Comparison of ENCODE assay signal across 8 cellular contexts in the genomic region with DNA sequence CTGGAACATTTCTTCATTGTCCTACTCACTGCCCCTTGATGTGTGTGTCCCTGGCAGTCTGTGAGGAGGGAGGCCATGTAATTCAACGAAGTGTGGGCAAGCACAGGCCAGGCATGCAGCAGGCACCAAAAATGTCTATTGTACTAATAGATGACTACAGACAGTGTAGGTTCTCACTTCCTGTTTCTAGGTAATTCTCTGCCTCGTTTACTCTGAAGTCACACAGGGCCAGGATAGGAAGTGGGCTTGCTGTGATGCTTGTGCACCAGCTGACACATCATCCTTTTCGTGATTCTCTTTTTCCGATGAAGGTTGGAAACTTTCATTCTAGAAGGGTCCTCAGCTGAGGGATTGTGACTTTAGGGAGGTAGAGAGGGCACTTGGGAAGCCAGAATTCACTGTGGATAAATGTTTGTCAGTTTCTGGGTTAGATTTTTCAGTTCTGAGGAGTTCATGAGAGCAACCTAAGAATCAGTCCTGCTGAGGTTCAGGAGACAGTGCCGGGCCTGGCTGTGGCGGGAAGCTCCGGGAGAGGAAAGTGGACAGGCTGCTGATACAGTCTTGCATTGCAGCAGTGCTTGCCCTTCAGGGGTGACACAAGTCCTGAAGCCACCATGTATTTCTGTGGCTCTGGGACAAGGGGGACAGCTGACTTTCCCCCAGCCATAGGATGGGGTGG. TPM values are rescaled to one million over a fixed set of nuclear protein-coding genes. Genes with fewer than 3 reads are reported as not detected.
DNase-seq lines count a peak whose midpoint lies in the region; ATAC-seq and TF ChIP-seq lines count a peak whose summit lies in the region.

No MANE protein-coding gene starts in this region.

- peaks cover 61% of the 10 kb centered on the region for H3K4me1 Mint-ChIP-seq in activated T-cell treated with anti-CD3 and anti-CD28 coated beads, Interleukin-2, amount 50 U/mL, for 72 hours (ENCODE audit: low read depth)
- H3K4me1 Mint-ChIP-seq in Caco-2 (ENCODE audit: low read depth, unreplicated experiment), result peaks cover 7% of the 10 kb centered on the region

- intact Hi-C loops in heart right ventricle (cut with DNase I) (no loop called here), Caco-2 (cut with micrococcal nuclease; ENCODE audit: unreplicated experiment) (no loop called here)

- in situ Hi-C loops in HAP-1 (cut with MboI; ENCODE audit: low sequenced_read_pairs), result no loop called here

- no peak overlapping the region for H3K9ac ChIP-seq in MM.1S (ENCODE audit: low read length)

- H3K9me3 Mint-ChIP-seq in activated T-cell treated with anti-CD3 and anti-CD28 coated beads, Interleukin-2, amount 50 U/mL, for 72 hours, result peaks cover 0 to 2% of the 10 kb centered on the region in 2 donors
- H3K9me3 Mint-ChIP-seq in Caco-2 (ENCODE audit: unreplicated experiment), result no peaks in the 10 kb centered on the region

- no peaks in the 10 kb centered on the region for H4K20me1 ChIP-seq in MM.1S (ENCODE audit: insufficient read depth, low read length)

- H3K4me3 ChIP-seq in GM06990 (replicated peaks; ENCODE audit: low read depth, low read length), result no peak overlapping the region
- no peak overlapping the region for H3K4me3 ChIP-seq in MM.1S (ENCODE audit: low read length)
- no peak overlapping the region for H3K4me3 ChIP-seq in heart right ventricle
- H3K4me3 ChIP-seq in Caco-2 (ENCODE audit: low read depth, low read length), result no peak overlapping the region
- no peak overlapping the region for H3K4me3 ChIP-seq in HAP-1

- H3K36me3 ChIP-seq in GM06990 (ENCODE audit: control insufficient read depth, insufficient read depth, low read length), result no peaks in the 10 kb centered on the region
- no peaks in the 10 kb centered on the region for H3K36me3 ChIP-seq in MM.1S (replicated peaks; ENCODE audit: insufficient read depth, low read length)
- no peaks in the 10 kb centered on the region for H3K36me3 ChIP-seq in heart right ventricle
- H3K36me3 ChIP-seq in Caco-2 (ENCODE audit: control insufficient read depth, insufficient read depth, low read length), result no peaks in the 10 kb centered on the region
- H3K36me3 ChIP-seq in HAP-1 (replicated peaks), result no peaks in the 10 kb centered on the region

- no peaks in the 10 kb centered on the region for H3K27me3 Mint-ChIP-seq in activated T-cell treated with anti-CD3 and anti-CD28 coated beads, Interleukin-2, amount 50 U/mL, for 72 hours (ENCODE audit: low read depth)
- no peaks in the 10 kb centered on the region for H3K27me3 Mint-ChIP-seq in Caco-2 (ENCODE audit: insufficient read depth, unreplicated experiment)

- H3K27ac ChIP-seq in MM.1S (ENCODE audit: low read length) (peak overlapping the region; percentile 52; the same call in 1 of the 2 replicates), heart right ventricle (peak overlapping the region in 1 of 10 donors; percentile 67)

- H3F3A ChIP-seq in MM.1S (ENCODE audit: insufficient read depth, low read length), result no peaks in the 10 kb centered on the region

- CTCF ChIA-PET in Caco-2 (lab: Charles Lee), result no interaction called here

- H3K27ac Mint-ChIP-seq in activated T-cell treated with anti-CD3 and anti-CD28 coated beads, Interleukin-2, amount 50 U/mL, for 72 hours, result peak overlapping the region; percentile 92
- H3K27ac Mint-ChIP-seq in Caco-2 (ENCODE audit: unreplicated experiment), result no peak overlapping the region

- DNase-seq in GM06990 (ENCODE audit: extremely low read depth, insufficient read length) (peak; percentile 50), MM.1S (peak; percentile 30), heart right ventricle (no peak), Caco-2 (no peak), HAP-1 (ENCODE audit: low spot score in 2 of 2) (no peak)
- peak; percentile 65 to 69 for DNase-seq in activated T-cell treated with anti-CD3 and anti-CD28 coated beads, Interleukin-2, amount 50 U/mL, for 72 hours
- DNase-seq in stimulated activated CD4-positive, alpha-beta T cell treated with anti-CD3 and anti-CD28 coated beads, TNF-alpha, amount 100 ng/mL, for 1 hour (ENCODE audit: low read depth in 3 of 3, low spot score in 1 of 3), result peak in 2 of 3 donors; percentile 16 to 38

- ATAC-seq in GM21529 (IDR thresholded peaks at IDR 0.05; ENCODE audit: unreplicated experiment), result peak; percentile 92
- peak; percentile 90 to 92 for ATAC-seq in activated T-cell treated with anti-CD3 and anti-CD28 coated beads, Interleukin-2, amount 50 U/mL, for 72 hours (replicated peaks in 1 of 2)
- no peak for ATAC-seq in heart right ventricle

- no peak overlapping the region for H3K4me2 ChIP-seq in MM.1S (ENCODE audit: low read depth, low read length)

- 72 to 80% methylated on average over 7 of the region's 7 CpGs for WGBS in heart right ventricle, 2 donors

- H3K9me3 ChIP-seq in MM.1S (replicated peaks; ENCODE audit: insufficient read depth, low read length), result no peaks in the 10 kb centered on the region
- H3K9me3 ChIP-seq in heart right ventricle, result no peaks in the 10 kb centered on the region
- no peaks in the 10 kb centered on the region for H3K9me3 ChIP-seq in Caco-2
- H3K9me3 ChIP-seq in HAP-1, result no peaks in the 10 kb centered on the region

- no peak for TF ChIP-seq CTCF in GM06990 (IDR thresholded peaks at IDR 0.05; ENCODE audit: insufficient read depth, low read length, poor library complexity, severe bottlenecking)
- no peak for TF ChIP-seq CTCF in MM.1S (IDR thresholded peaks at IDR 0.05; ENCODE audit: low read length)
- TF ChIP-seq CTCF in heart right ventricle (IDR thresholded peaks at IDR 0.05), result no peak
- no peak for TF ChIP-seq CTCF in Caco-2 (IDR thresholded peaks at IDR 0.05; ENCODE audit: insufficient read depth in 1 of 2, low read depth in 1 of 2, low read length in 1 of 2, severe bottlenecking in 1 of 2, unreplicated experiment in 1 of 2)

- no peaks in the 10 kb centered on the region for H3K9me2 ChIP-seq in MM.1S (replicated peaks; ENCODE audit: insufficient read depth, low read length)

- H3K4me1 ChIP-seq in MM.1S (ENCODE audit: low read length) (peaks cover 14% of the 10 kb centered on the region), heart right ventricle (peaks cover 5 to 69% (median 43%) of the 10 kb centered on the region in 9 donors), Caco-2 (peaks cover 4% of the 10 kb centered on the region), HAP-1 (peaks cover 20% of the 10 kb centered on the region)

- peak overlapping the region; percentile 48 for H2AFZ ChIP-seq in MM.1S (ENCODE audit: low read length)

- peak overlapping the region; percentile 58 to 75 for H3K4me3 Mint-ChIP-seq in activated T-cell treated with anti-CD3 and anti-CD28 coated beads, Interleukin-2, amount 50 U/mL, for 72 hours
- no peak overlapping the region for H3K4me3 Mint-ChIP-seq in Caco-2 (ENCODE audit: unreplicated experiment)

- H3K27me3 ChIP-seq in GM06990 (replicated peaks; ENCODE audit: control insufficient read depth, insufficient read depth, low read length) (no peaks in the 10 kb centered on the region), MM.1S (replicated peaks; ENCODE audit: insufficient read depth, low read length) (no peaks in the 10 kb centered on the region; the same call in none of the 2 replicates), heart right ventricle (peaks cover 0 to 4% (median 0%) of the 10 kb centered on the region in 7 donors), Caco-2 (replicated peaks; ENCODE audit: control insufficient read depth, insufficient read depth, low read length) (no peaks in the 10 kb centered on the region), HAP-1 (ENCODE audit: low read depth) (no peaks in the 10 kb centered on the region)

- H3K79me2 ChIP-seq in MM.1S (ENCODE audit: low read length), result no peaks in the 10 kb centered on the region

- peaks cover under 1 to 2% of the 10 kb centered on the region in 2 donors for H3K36me3 Mint-ChIP-seq in activated T-cell treated with anti-CD3 and anti-CD28 coated beads, Interleukin-2, amount 50 U/mL, for 72 hours (ENCODE audit: insufficient read depth in 2 of 2)
- H3K36me3 Mint-ChIP-seq in Caco-2 (ENCODE audit: insufficient read depth, unreplicated experiment), result no peaks in the 10 kb centered on the region

- no TSS peak for BruUV-seq in Caco-2 (replicated peaks; lab: Mats Ljungman, UMichigan)

- POLR2A ChIA-PET in Caco-2 (lab: Charles Lee), result no interaction called here

RNA-seq across cellular contexts. Expression of a gene that starts 4.3 kb away (rescaled TPM):
- total RNA-seq in activated T-cell treated with anti-CD3 and anti-CD28 coated beads, Interleukin-2, amount 50 U/mL, for 72 hours, result 10 to 100 TPM; 46.3 to 83.0 TPM
- total RNA-seq in heart right ventricle (10 to 100 TPM in 6 of 10 donors, 1 to 10 TPM in 4; 6.3 to 26.2 (median 12.3) TPM), Caco-2 (2022) (3.7 and 3.9 TPM in 2 replicates)
- 10 to 100 TPM; 11.5 to 15.1 TPM for polyA plus RNA-seq in heart right ventricle

Comparison
In these comparisons a context has a peak if more than half of its experiments do, and no peak if none do; other contexts are left out.
1. DNase-seq: peak in GM06990 (single experiment), MM.1S (single experiment), activated T-cell treated with anti-CD3 and anti-CD28 coated beads, Interleukin-2, amount 50 U/mL, for 72 hours (2 of 2) and stimulated activated CD4-positive, alpha-beta T cell treated with anti-CD3 and anti-CD28 coated beads, TNF-alpha, amount 100 ng/mL, for 1 hour (2 of 3); none in heart right ventricle (0 of 2), Caco-2 (0 of 2) and HAP-1 (0 of 2).
2. ATAC-seq: peak in GM21529 (single experiment) and activated T-cell treated with anti-CD3 and anti-CD28 coated beads, Interleukin-2, amount 50 U/mL, for 72 hours (2 of 2); none in heart right ventricle (0 of 8).